In the genomic region with DNA sequence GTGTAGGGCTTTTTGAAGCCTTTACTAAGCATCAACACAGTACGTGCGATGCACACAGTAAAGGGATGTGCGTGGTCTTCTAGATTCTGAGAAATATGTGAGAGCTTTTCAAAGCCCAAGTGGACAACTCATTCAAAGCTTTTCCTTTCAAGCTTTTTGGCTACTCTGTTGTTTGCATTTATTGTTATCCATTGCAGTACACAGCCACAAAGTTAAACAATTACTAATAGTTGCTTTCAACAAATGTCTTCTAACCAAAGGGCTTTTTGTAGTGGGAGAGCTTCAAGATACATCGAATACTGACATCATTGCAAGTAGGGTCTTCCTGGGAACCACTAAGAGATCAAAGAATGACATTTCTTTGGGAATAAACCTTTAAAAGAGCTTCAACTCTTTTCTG, we compare ENCODE assay signal across 22 cellular contexts.
DNase-seq lines count a peak whose midpoint lies in the region; ATAC-seq and TF ChIP-seq lines count a peak whose summit lies in the region.
"Had no signal": no experiment of that assay in that cellular context is flagged by ENCODE, and none has a peak within 500 bp of the region (broad histone marks: within the 10 kb centered on the region; RNA-seq: fewer than 3 reads in every experiment).

No MANE protein-coding gene starts in this region.

- BruUV-seq in Caco-2 (replicated peaks; lab: Mats Ljungman, UMichigan): no TSS peak

- DNase-seq in Caco-2 (no peak), GM23338 (ENCODE audit: low spot score) (no peak), mesothelial cell of epicardium (ENCODE audit: low spot score in 2 of 2, unreplicated experiment in 2 of 2) (no peak), renal cortical epithelial cell (ENCODE audit: low read depth) (peak; percentile 57), epidermal melanocyte (ENCODE audit: insufficient read length, low spot score) (no peak), GM03348 (ENCODE audit: low spot score) (no peak), spleen (no peak)
- DNase-seq: 8988T; ACHN; AML-193; BE2C; Calu3; CD4-positive, alpha-beta T cell; CD8-positive, alpha-beta memory T cell; DND-41; GOT3; H7; HCEC 1CT had no signal

- H3K36me3 ChIP-seq in Caco-2 (ENCODE audit: control insufficient read depth, insufficient read depth, low read length): no peaks in the 10 kb centered on the region
- no peaks in the 10 kb centered on the region; the same call in 1 of the 2 replicates for H3K36me3 ChIP-seq in GM23338 (ENCODE audit: insufficient read depth)
- H3K36me3 ChIP-seq in spleen: no peaks in the 10 kb centered on the region
- H3K36me3 ChIP-seq: BE2C; BLaER1 treated with 17β-estradiol and CSF1 and Interleukin-3, amounts not matched to agents 10 nM and 100 nM had no signal

- H3K27me3 Mint-ChIP-seq in Caco-2 (ENCODE audit: insufficient read depth, unreplicated experiment) (no peaks in the 10 kb centered on the region), GM23338 (ENCODE audit: insufficient read depth, low read depth, poor library complexity) (peaks cover 7% of the 10 kb centered on the region), mesothelial cell of epicardium (ENCODE audit: low read depth) (no peaks in the 10 kb centered on the region)

- H3K4me1 Mint-ChIP-seq in Caco-2 (ENCODE audit: low read depth, unreplicated experiment) (peaks cover 54% of the 10 kb centered on the region), GM23338 (peaks cover 59% of the 10 kb centered on the region), mesothelial cell of epicardium (peaks cover 82% of the 10 kb centered on the region)
- H3K4me1 Mint-ChIP-seq: CD8-positive, alpha-beta memory T cell had no signal

- no peaks in the 10 kb centered on the region for H4K20me1 ChIP-seq in GM23338 (replicated peaks; ENCODE audit: insufficient read depth)

- H3K27me3 ChIP-seq in Caco-2 (replicated peaks; ENCODE audit: control insufficient read depth, insufficient read depth, low read length) (no peaks in the 10 kb centered on the region), GM23338 (ENCODE audit: insufficient read depth) (no peaks in the 10 kb centered on the region), spleen (replicated peaks in 1 of 7) (peaks cover 0 to 17% (median 0%) of the 10 kb centered on the region in 7 donors)

- 0 out of 2 replicates have a peak, but pooled peaks cover 10% of the 10 kb centered on the region for H3K9me2 ChIP-seq in GM23338 (ENCODE audit: insufficient read depth)

- no peak for ATAC-seq in GM23338
- ATAC-seq: A549, GM12878 had no signal

- H3K9me3 ChIP-seq in Caco-2 (no peaks in the 10 kb centered on the region), spleen (no peaks in the 10 kb centered on the region)
- H3K9me3 ChIP-seq: A549; BE2C; BLaER1 treated with 17β-estradiol and CSF1 and Interleukin-3, amounts not matched to agents 10 nM and 100 nM had no signal

- no peak for TF ChIP-seq POLR2A in spleen (IDR thresholded peaks at IDR 0.05)

- intact Hi-C loops in Caco-2 (cut with micrococcal nuclease; ENCODE audit: unreplicated experiment): loop anchor here (5.0 kb wide), 1 partner anchor 206 kb away; no protein-coding TSS in a partner anchor
- intact Hi-C loops in spleen (cut with DNase I; ENCODE audit: low total_unique reads): no loop called here

- H3K27ac Mint-ChIP-seq in Caco-2 (ENCODE audit: unreplicated experiment): peak overlapping the region; percentile 72
- H3K27ac Mint-ChIP-seq in GM23338: no peak overlapping the region
- peak overlapping the region; percentile 94 for H3K27ac Mint-ChIP-seq in mesothelial cell of epicardium
- H3K27ac Mint-ChIP-seq: CD14-positive monocyte; CD4-positive, alpha-beta T cell had no signal

- H3F3A ChIP-seq in GM23338 (replicated peaks; ENCODE audit: low read depth): no peaks in the 10 kb centered on the region

- WGBS in spleen, 5 donors: 89 to 95% (median 93%) methylated on average over 4 of the region's 4 CpGs

- CTCF ChIA-PET in Caco-2 (lab: Charles Lee): no interaction called here

- H3K4me1 ChIP-seq in Caco-2 (peaks cover 70% of the 10 kb centered on the region), GM23338 (ENCODE audit: insufficient read depth) (peaks cover 61% of the 10 kb centered on the region), spleen (no peaks in the 10 kb centered on the region)
- H3K4me1 ChIP-seq: BE2C had no signal

- no peaks in the 10 kb centered on the region for H3K79me2 ChIP-seq in GM23338 (replicated peaks; ENCODE audit: insufficient read depth)

- H3K9me3 Mint-ChIP-seq in Caco-2 (ENCODE audit: unreplicated experiment): no peaks in the 10 kb centered on the region
- H3K9me3 Mint-ChIP-seq in GM23338: no peaks in the 10 kb centered on the region
- no peaks in the 10 kb centered on the region for H3K9me3 Mint-ChIP-seq in mesothelial cell of epicardium
- H3K9me3 Mint-ChIP-seq: CD4-positive, alpha-beta T cell; CD8-positive, alpha-beta memory T cell had no signal

- no peak overlapping the region for H3K4me3 Mint-ChIP-seq in Caco-2 (ENCODE audit: unreplicated experiment)
- no peak overlapping the region for H3K4me3 Mint-ChIP-seq in GM23338
- no peak overlapping the region for H3K4me3 Mint-ChIP-seq in mesothelial cell of epicardium
- H3K4me3 Mint-ChIP-seq: CD14-positive monocyte; CD4-positive, alpha-beta T cell; CD8-positive, alpha-beta memory T cell had no signal

- peaks cover 25% of the 10 kb centered on the region for H3K36me3 Mint-ChIP-seq in Caco-2 (ENCODE audit: insufficient read depth, unreplicated experiment)
- no peaks in the 10 kb centered on the region for H3K36me3 Mint-ChIP-seq in GM23338 (ENCODE audit: low read depth)
- peaks cover 1% of the 10 kb centered on the region for H3K36me3 Mint-ChIP-seq in mesothelial cell of epicardium
- H3K36me3 Mint-ChIP-seq: CD14-positive monocyte; CD8-positive, alpha-beta memory T cell had no signal

- no peak overlapping the region for H2AFZ ChIP-seq in GM23338

- no peak for TF ChIP-seq CTCF in Caco-2 (IDR thresholded peaks at IDR 0.05; ENCODE audit: insufficient read depth in 1 of 2, low read depth in 1 of 2, low read length in 1 of 2, severe bottlenecking in 1 of 2, unreplicated experiment in 1 of 2)
- no peak for TF ChIP-seq CTCF in GM23338 (conservative IDR thresholded peaks at IDR 0.05; ENCODE audit: low read depth in 2 of 2)
- TF ChIP-seq CTCF in mesothelial cell of epicardium (IDR thresholded peaks at IDR 0.05; ENCODE audit: unreplicated experiment): no peak
- TF ChIP-seq CTCF in spleen (IDR thresholded peaks at IDR 0.05 in 8 of 11, conservative IDR thresholded peaks at IDR 0.05 in 3 of 11): no peak

- no peak overlapping the region for H3K27ac ChIP-seq in GM23338 (ENCODE audit: low read depth)
- H3K27ac ChIP-seq in spleen: no peak overlapping the region
- H3K27ac ChIP-seq: A549; BLaER1 treated with 17β-estradiol and CSF1 and Interleukin-3, amounts not matched to agents 10 nM and 100 nM had no signal

- POLR2A ChIA-PET in Caco-2 (lab: Charles Lee): no interaction called here

- H3K4me3 ChIP-seq in Caco-2 (ENCODE audit: low read depth, low read length) (no peak overlapping the region), GM23338 (no peak overlapping the region), spleen (no peak overlapping the region)
- H3K4me3 ChIP-seq: A549; BLaER1 treated with 17β-estradiol and CSF1 and Interleukin-3, amounts not matched to agents 10 nM and 100 nM; GM12878 had no signal

- 0 out of 2 replicates have a peak overlapping the region, but pooled peaks have one; percentile 61 for H3K4me2 ChIP-seq in GM23338
- H3K4me2 ChIP-seq: A549; BLaER1 treated with 17β-estradiol and CSF1 and Interleukin-3, amounts not matched to agents 10 nM and 100 nM had no signal
